In the genomic region with DNA sequence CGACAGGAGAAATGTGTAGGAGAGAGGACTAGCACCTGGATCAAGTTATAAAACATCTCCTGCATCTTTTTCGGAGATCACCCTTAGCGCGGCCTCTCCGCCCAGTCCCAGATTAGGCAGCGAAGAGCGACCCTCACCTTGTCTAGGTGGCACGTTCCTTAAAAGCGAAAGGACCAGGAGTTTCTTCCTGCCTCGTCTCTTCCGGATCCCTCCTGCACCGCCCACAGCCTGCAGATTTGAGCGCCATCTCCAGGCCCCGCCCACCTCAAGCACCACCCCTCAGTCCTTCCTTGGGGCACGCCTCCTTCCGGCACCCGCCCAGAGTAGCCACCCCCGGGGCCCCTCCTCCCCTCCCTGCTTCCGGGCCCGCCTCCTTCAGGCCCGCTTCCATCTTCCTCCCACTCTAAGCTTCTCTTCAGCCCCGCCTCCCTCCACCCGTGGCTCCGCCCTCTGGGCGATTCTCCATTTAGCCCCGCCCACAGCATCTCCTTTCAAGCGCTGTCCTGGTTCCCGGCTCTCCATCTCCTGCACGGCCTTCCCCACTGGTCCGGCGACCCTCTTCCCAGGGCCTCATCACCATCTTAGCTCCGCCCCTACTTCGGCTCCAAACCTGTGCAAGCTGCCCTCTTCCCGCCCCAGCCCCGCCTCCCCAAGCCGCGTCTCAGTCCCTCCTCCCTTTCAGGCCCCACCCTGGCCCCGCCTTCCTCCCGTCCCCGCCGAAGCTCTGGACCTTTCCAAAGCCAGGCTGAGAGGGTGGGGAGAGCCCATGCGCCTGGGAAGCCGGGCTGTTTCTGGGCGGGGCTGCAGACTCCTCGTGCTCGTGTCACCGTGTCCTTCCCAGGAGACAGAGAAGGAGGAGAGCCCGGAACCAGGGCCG, we compare ENCODE assay signal across 8 cellular contexts. TPM values are rescaled to one million over a fixed set of nuclear protein-coding genes. Genes with fewer than 3 reads are reported as not detected.
DNase-seq lines count a peak whose midpoint lies in the region; ATAC-seq and TF ChIP-seq lines count a peak whose summit lies in the region.

No MANE protein-coding gene starts in this region.

- H3K36me3 ChIP-seq in testis (ENCODE audit: low read depth, missing control alignments): no peaks in the 10 kb centered on the region

- H3K27ac Mint-ChIP-seq in activated naive CD8-positive, alpha-beta T cell treated with anti-CD3 and anti-CD28 coated beads for 36 hours: peak overlapping the region; percentile 98

- H3K27me3 ChIP-seq in testis: no peaks in the 10 kb centered on the region

- H3K36me3 Mint-ChIP-seq in activated naive CD8-positive, alpha-beta T cell treated with anti-CD3 and anti-CD28 coated beads for 36 hours: peaks cover 52% of the 10 kb centered on the region

- H3K9me3 ChIP-seq in testis: no peaks in the 10 kb centered on the region

- peak overlapping the region; percentile 75 to 96 for H3K4me3 ChIP-seq in testis

- H3K4me1 ChIP-seq in testis: peaks cover 37% of the 10 kb centered on the region

- peak overlapping the region; percentile 96 to 97 for H3K27ac ChIP-seq in testis

- H3K4me1 Mint-ChIP-seq in activated naive CD8-positive, alpha-beta T cell treated with anti-CD3 and anti-CD28 coated beads for 36 hours: peaks cover 53% of the 10 kb centered on the region

- peak; percentile 80 for ATAC-seq in HG02642 (IDR thresholded peaks at IDR 0.05; ENCODE audit: poor library complexity, unreplicated experiment)
- peak; percentile 97 for ATAC-seq in omental fat pad (ENCODE audit: low FRiP score)

- no peaks in the 10 kb centered on the region for H3K27me3 Mint-ChIP-seq in activated naive CD8-positive, alpha-beta T cell treated with anti-CD3 and anti-CD28 coated beads for 36 hours

- WGBS in testis, 2 donors: 0 to 1% methylated on average over 40 to 49 of the region's 49 CpGs

- intact Hi-C loops in testis (cut with DNase I; ENCODE audit: low total_unique reads): no loop called here

- DNase-seq in NCI-H1105 (lab: John Stamatoyannopoulos, UW): peak; percentile 100
- peak; percentile 98 for DNase-seq in SKM-1 (lab: John Stamatoyannopoulos, UW; ENCODE audit: unreplicated experiment)
- peak; percentile 99 for DNase-seq in activated naive CD8-positive, alpha-beta T cell treated with anti-CD3 and anti-CD28 coated beads for 36 hours
- peak; percentile 100 for DNase-seq in glomerular visceral epithelial cell (ENCODE audit: extremely low spot score)
- peak; percentile 96 for DNase-seq in omental fat pad (ENCODE audit: low spot score)
- peak; percentile 99 for DNase-seq in testis

- peak; percentile 78 for TF ChIP-seq POLR2A in GM10847 (IDR thresholded peaks at IDR 0.05; ENCODE audit: extremely low read depth, insufficient read length)
- peak; percentile 70 for TF ChIP-seq POLR2A in testis (IDR thresholded peaks at IDR 0.05)

- H3K4me3 Mint-ChIP-seq in activated naive CD8-positive, alpha-beta T cell treated with anti-CD3 and anti-CD28 coated beads for 36 hours: peak overlapping the region; percentile 89

- TF ChIP-seq CTCF in omental fat pad (IDR thresholded peaks at IDR 0.05): no peak
- TF ChIP-seq CTCF in testis (IDR thresholded peaks at IDR 0.05): no peak

- H3K9me3 Mint-ChIP-seq in activated naive CD8-positive, alpha-beta T cell treated with anti-CD3 and anti-CD28 coated beads for 36 hours: no peaks in the 10 kb centered on the region

RNA-seq across cellular contexts. Expression of a gene that starts 0.6 kb away (rescaled TPM):
- 100 to 1,000 TPM; 147 to 148 TPM for total RNA-seq in activated naive CD8-positive, alpha-beta T cell treated with anti-CD3 and anti-CD28 coated beads for 36 hours
- total RNA-seq in omental fat pad (10 to 100 TPM; 66.4 to 95.4 (median 80.5) TPM), testis (100 to 1,000 TPM; 184 to 224 TPM)
- 247 TPM for polyA plus RNA-seq in testis (ENCODE audit: insufficient read depth, low read depth, low replicate concordance)

Comparison
In these comparisons a context has a peak if more than half of its experiments do, and no peak if none do; other contexts are left out.
1. Peak in every context shown above with its lines: DNase-seq, ATAC-seq, H3K4me3 ChIP-seq and H3K27ac ChIP-seq.